In genomic region chr1:186374313-186375151, GRCh38 we compare ENCODE assay signal across 8 cellular contexts. TPM values are rescaled to one million over a fixed set of nuclear protein-coding genes. Genes with fewer than 3 reads are reported as not detected.
DNase-seq lines count a peak whose midpoint lies in the region; ATAC-seq and TF ChIP-seq lines count a peak whose summit lies in the region.

No MANE protein-coding gene starts in this region.

- DNase-seq in HPDE6-E6E7 (ENCODE audit: extremely low spot score), result peak; percentile 9
- peak in 1 of 3 donors; percentile 50 for DNase-seq in Peyer's patch
- peak; percentile 3 for DNase-seq in astrocyte of the cerebellum (ENCODE audit: low read depth)
- DNase-seq in smooth muscle cell (lab: John Stamatoyannopoulos, UW; ENCODE audit: unreplicated experiment), result no peak
- DNase-seq in NCI-H1930 (lab: John Stamatoyannopoulos, UW), result no peak

- H3K27me3 ChIP-seq in Peyer's patch (no peaks in the 10 kb centered on the region), iPS-20b (ENCODE audit: insufficient read depth, low read length) (no peaks in the 10 kb centered on the region), smooth muscle cell (ENCODE audit: low read depth) (no peaks in the 10 kb centered on the region)

- H3K9ac ChIP-seq in ES-I3 (ENCODE audit: low read depth, low read length) (peak overlapping the region; percentile 75), iPS-20b (ENCODE audit: low read depth, low read length) (peak overlapping the region; percentile 88), smooth muscle cell (ENCODE audit: low read depth) (peak overlapping the region; percentile 97)

- TF ChIP-seq CTCF in Peyer's patch (IDR thresholded peaks at IDR 0.05), result no peak
- TF ChIP-seq CTCF in astrocyte of the cerebellum (IDR thresholded peaks at IDR 0.05; ENCODE audit: low read depth, low read length, missing control alignments), result no peak
- no peak for TF ChIP-seq CTCF in smooth muscle cell (IDR thresholded peaks at IDR 0.05; ENCODE audit: borderline replicate concordance, insufficient read depth, poor library complexity, severe bottlenecking)

- peak overlapping the region; percentile 98 for H3K4me2 ChIP-seq in smooth muscle cell

- no peaks in the 10 kb centered on the region for H3K9me3 ChIP-seq in ES-I3 (ENCODE audit: control insufficient read depth, insufficient read depth, low read length)
- H3K9me3 ChIP-seq in Peyer's patch, result no peaks in the 10 kb centered on the region
- no peaks in the 10 kb centered on the region for H3K9me3 ChIP-seq in iPS-20b (ENCODE audit: insufficient read depth, low read depth, low read length)
- H3K9me3 ChIP-seq in smooth muscle cell (replicated peaks; ENCODE audit: low read depth), result no peaks in the 10 kb centered on the region

- H3K27ac ChIP-seq in Peyer's patch, result peak overlapping the region; percentile 90 to 96 (median 94)
- peak overlapping the region; percentile 9 for H3K27ac ChIP-seq in iPS-20b (ENCODE audit: low read length)
- H3K27ac ChIP-seq in smooth muscle cell (ENCODE audit: low read depth), result peak overlapping the region; percentile 99

- H2AFZ ChIP-seq in smooth muscle cell (ENCODE audit: low read depth), result peak overlapping the region; percentile 92

- peaks cover 16% of the 10 kb centered on the region for H4K20me1 ChIP-seq in smooth muscle cell (ENCODE audit: low read depth)

- in situ Hi-C loops in astrocyte of the cerebellum (cut with HindIII; ENCODE audit: low sequenced_read_pairs), result no loop called here

- H3K36me3 ChIP-seq in ES-I3 (ENCODE audit: insufficient read depth, low read length), result peaks cover 2% of the 10 kb centered on the region; the same call in 1 of the 2 replicates
- H3K36me3 ChIP-seq in Peyer's patch, result peaks cover 0 to 21% (median 0%) of the 10 kb centered on the region in 3 donors
- peaks cover 50% of the 10 kb centered on the region for H3K36me3 ChIP-seq in iPS-20b (ENCODE audit: insufficient read depth, low read depth, low read length)
- peaks cover 16% of the 10 kb centered on the region for H3K36me3 ChIP-seq in smooth muscle cell (ENCODE audit: low read depth)

- WGBS in smooth muscle cell (ENCODE audit: low lambda C conversion rate), result 1% methylated on average over 35 of the region's 37 CpGs

- H3K4me3 ChIP-seq in Peyer's patch, result peak overlapping the region; percentile 77 to 93 (median 85)
- peak overlapping the region; percentile 86 for H3K4me3 ChIP-seq in astrocyte of the cerebellum (ENCODE audit: low read depth, low read length)
- H3K4me3 ChIP-seq in iPS-20b (ENCODE audit: low read length), result peak overlapping the region; percentile 92
- H3K4me3 ChIP-seq in smooth muscle cell, result peak overlapping the region; percentile 90

- ATAC-seq in GM21390 (IDR thresholded peaks at IDR 0.05; ENCODE audit: unreplicated experiment), result peak; percentile 30

- H3K4me1 ChIP-seq in ES-I3 (ENCODE audit: insufficient read depth, low read length) (no peaks in the 10 kb centered on the region), Peyer's patch (peaks cover 0 to 24% (median 0%) of the 10 kb centered on the region in 4 donors), iPS-20b (ENCODE audit: insufficient read depth, low read length) (peaks cover 9% of the 10 kb centered on the region; the same call in 1 of the 2 replicates), smooth muscle cell (ENCODE audit: low read depth) (peaks cover 22% of the 10 kb centered on the region)

- H3F3A ChIP-seq in smooth muscle cell (ENCODE audit: low read depth), result no peaks in the 10 kb centered on the region

- no peak for TF ChIP-seq POLR2A in Peyer's patch (IDR thresholded peaks at IDR 0.05)

- H3K79me2 ChIP-seq in smooth muscle cell (ENCODE audit: low read depth), result peaks cover 81% of the 10 kb centered on the region

RNA-seq across cellular contexts. Expression of gene TPR, which starts 0.5 kb away (rescaled TPM):
- total RNA-seq in Peyer's patch, result 100 to 1,000 TPM in 2 of 4 donors, 10 to 100 TPM in 2; 81.1 to 138 (median 112) TPM
- 61.8 and 71.2 TPM in 2 replicates for total RNA-seq in smooth muscle cell
- 43.9 and 71.1 TPM in 2 replicates for polyA plus RNA-seq in smooth muscle cell

RNA-seq across cellular contexts. Expression of gene ODR4, which starts 1.1 kb away (rescaled TPM):
- 10 to 100 TPM; 16.5 to 30.7 (median 23.8) TPM for total RNA-seq in Peyer's patch
- 27.4 and 36.9 TPM in 2 replicates for total RNA-seq in smooth muscle cell
- 17.5 and 19.3 TPM in 2 replicates for polyA plus RNA-seq in smooth muscle cell

Comparison
In these comparisons a context has a peak if more than half of its experiments do, and no peak if none do; other contexts are left out.
1. DNase-seq: peak in HPDE6-E6E7 (single experiment) and astrocyte of the cerebellum (single experiment); none in smooth muscle cell (single experiment) and NCI-H1930 (0 of 2).
2. H3K27ac ChIP-seq: peak in every context shown above with its lines; median percentile 99 in smooth muscle cell; 94 in Peyer's patch; 9 in iPS-20b.
3. Peak in every context shown above with its lines, with median percentiles within 50 percentile points of each other: H3K9ac ChIP-seq and H3K4me3 ChIP-seq.